ENCODE assay signal across 2 cellular contexts in the genomic region with DNA sequence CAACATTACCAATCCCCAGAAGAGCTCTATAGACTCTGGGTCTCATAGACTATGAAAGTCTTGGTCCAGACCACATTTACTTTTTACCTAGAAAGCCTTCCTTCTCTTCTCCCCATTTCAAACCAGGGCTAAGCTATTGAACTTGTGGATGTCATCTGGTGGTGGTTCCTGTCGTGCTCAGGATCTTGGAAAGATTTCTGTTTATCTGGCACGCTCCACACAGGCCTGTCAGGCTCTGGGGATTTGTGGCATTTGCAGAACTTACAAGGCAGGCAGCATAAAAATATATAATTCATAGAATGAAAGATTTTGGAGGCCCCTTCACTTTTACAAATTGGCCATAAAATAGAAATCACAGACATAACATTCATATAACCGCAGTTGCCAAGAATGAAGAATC.
TF ChIP-seq lines count a peak whose summit lies in the region.

No MANE protein-coding gene starts in this region.

TF ChIP-seq in SK-N-SH treated with all-trans-retinoic acid at 6 μM for 48 hours, 23 proteins besides CTCF, POLR2A, EP300 and RAD21 (continued from another document):
- TF ChIP-seq, protein P1, sequence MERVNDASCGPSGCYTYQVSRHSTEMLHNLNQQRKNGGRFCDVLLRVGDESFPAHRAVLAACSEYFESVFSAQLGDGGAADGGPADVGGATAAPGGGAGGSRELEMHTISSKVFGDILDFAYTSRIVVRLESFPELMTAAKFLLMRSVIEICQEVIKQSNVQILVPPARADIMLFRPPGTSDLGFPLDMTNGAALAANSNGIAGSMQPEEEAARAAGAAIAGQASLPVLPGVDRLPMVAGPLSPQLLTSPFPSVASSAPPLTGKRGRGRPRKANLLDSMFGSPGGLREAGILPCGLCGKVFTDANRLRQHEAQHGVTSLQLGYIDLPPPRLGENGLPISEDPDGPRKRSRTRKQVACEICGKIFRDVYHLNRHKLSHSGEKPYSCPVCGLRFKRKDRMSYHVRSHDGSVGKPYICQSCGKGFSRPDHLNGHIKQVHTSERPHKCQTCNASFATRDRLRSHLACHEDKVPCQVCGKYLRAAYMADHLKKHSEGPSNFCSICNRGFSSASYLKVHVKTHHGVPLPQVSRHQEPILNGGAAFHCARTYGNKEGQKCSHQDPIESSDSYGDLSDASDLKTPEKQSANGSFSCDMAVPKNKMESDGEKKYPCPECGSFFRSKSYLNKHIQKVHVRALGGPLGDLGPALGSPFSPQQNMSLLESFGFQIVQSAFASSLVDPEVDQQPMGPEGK (CRISPR knock-in tag; IDR thresholded peaks at IDR 0.05; ENCODE audit: borderline replicate concordance): no peak
- TF ChIP-seq ZFP30 (CRISPR knock-in tag; IDR thresholded peaks at IDR 0.05) (no peak), BACH2 (CRISPR knock-in tag; IDR thresholded peaks at IDR 0.05; ENCODE audit: borderline replicate concordance) (no peak), ARNTL (CRISPR knock-in tag; IDR thresholded peaks at IDR 0.05; ENCODE audit: borderline replicate concordance, low read depth) (no peak), ISL1 (CRISPR knock-in tag; IDR thresholded peaks at IDR 0.05) (no peak), ZNF70 (CRISPR knock-in tag; IDR thresholded peaks at IDR 0.05) (no peak), TCF4 (CRISPR knock-in tag; IDR thresholded peaks at IDR 0.05; ENCODE audit: borderline replicate concordance) (no peak), RARB (CRISPR knock-in tag; IDR thresholded peaks at IDR 0.05) (no peak), ZC3H10 (CRISPR knock-in tag; IDR thresholded peaks at IDR 0.05) (no peak)
- TF ChIP-seq, protein P2, sequence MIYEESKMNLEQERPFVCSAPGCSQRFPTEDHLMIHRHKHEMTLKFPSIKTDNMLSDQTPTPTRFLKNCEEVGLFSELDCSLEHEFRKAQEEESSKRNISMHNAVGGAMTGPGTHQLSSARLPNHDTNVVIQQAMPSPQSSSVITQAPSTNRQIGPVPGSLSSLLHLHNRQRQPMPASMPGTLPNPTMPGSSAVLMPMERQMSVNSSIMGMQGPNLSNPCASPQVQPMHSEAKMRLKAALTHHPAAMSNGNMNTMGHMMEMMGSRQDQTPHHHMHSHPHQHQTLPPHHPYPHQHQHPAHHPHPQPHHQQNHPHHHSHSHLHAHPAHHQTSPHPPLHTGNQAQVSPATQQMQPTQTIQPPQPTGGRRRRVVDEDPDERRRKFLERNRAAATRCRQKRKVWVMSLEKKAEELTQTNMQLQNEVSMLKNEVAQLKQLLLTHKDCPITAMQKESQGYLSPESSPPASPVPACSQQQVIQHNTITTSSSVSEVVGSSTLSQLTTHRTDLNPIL (CRISPR knock-in tag; IDR thresholded peaks at IDR 0.05; ENCODE audit: low read depth): no peak
- TF ChIP-seq, protein P3, sequence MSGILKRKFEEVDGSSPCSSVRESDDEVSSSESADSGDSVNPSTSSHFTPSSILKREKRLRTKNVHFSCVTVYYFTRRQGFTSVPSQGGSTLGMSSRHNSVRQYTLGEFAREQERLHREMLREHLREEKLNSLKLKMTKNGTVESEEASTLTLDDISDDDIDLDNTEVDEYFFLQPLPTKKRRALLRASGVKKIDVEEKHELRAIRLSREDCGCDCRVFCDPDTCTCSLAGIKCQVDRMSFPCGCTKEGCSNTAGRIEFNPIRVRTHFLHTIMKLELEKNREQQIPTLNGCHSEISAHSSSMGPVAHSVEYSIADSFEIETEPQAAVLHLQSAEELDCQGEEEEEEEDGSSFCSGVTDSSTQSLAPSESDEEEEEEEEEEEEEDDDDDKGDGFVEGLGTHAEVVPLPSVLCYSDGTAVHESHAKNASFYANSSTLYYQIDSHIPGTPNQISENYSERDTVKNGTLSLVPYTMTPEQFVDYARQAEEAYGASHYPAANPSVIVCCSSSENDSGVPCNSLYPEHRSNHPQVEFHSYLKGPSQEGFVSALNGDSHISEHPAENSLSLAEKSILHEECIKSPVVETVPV (CRISPR knock-in tag; IDR thresholded peaks at IDR 0.05): no peak

TF ChIP-seq in SK-N-SH, 30 proteins besides CTCF, POLR2A, EP300 and RAD21 (continued from another document):
- TF ChIP-seq TAF1 (IDR thresholded peaks at IDR 0.05; ENCODE audit: borderline replicate concordance, low read depth, low read length) (no peak), JUND (IDR thresholded peaks at IDR 0.05) (no peak), POLR2AphosphoS5 (IDR thresholded peaks at IDR 0.05; ENCODE audit: low read depth, low read length) (no peak), EZH2phosphoT487 (IDR thresholded peaks at IDR 0.05; ENCODE audit: borderline replicate concordance, low read depth) (no peak), FOSL2 (IDR thresholded peaks at IDR 0.05; ENCODE audit: borderline replicate concordance, low read depth) (no peak)
- TF ChIP-seq, protein P4, sequence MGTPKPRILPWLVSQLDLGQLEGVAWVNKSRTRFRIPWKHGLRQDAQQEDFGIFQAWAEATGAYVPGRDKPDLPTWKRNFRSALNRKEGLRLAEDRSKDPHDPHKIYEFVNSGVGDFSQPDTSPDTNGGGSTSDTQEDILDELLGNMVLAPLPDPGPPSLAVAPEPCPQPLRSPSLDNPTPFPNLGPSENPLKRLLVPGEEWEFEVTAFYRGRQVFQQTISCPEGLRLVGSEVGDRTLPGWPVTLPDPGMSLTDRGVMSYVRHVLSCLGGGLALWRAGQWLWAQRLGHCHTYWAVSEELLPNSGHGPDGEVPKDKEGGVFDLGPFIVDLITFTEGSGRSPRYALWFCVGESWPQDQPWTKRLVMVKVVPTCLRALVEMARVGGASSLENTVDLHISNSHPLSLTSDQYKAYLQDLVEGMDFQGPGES (IDR thresholded peaks at IDR 0.05; ENCODE audit: low read depth, low read length): no peak
